10 cellular contexts compared by ENCODE assay signal in genomic region chr12:34396861-34397590, GRCh38.
DNase-seq lines count a peak whose midpoint lies in the region; ATAC-seq and TF ChIP-seq lines count a peak whose summit lies in the region.
"Had no signal": no experiment of that assay in that cellular context is flagged by ENCODE, and none has a peak within 500 bp of the region (broad histone marks: within the 10 kb centered on the region; RNA-seq: fewer than 3 reads in every experiment).

No MANE protein-coding gene starts in this region.

- no peaks in the 10 kb centered on the region for H3K4me1 Mint-ChIP-seq in stimulated activated memory B cell treated with anti-CD40 and anti-IgM and Interleukin-4, amounts not matched to agents 10 μg/mL and 1 μg/mL and 100 μg/mL, for 72 hours
- H3K4me1 Mint-ChIP-seq: neural crest cell had no signal

- no peak overlapping the region for H3K4me3 ChIP-seq in right cardiac atrium (ENCODE audit: low read length)

- no peaks in the 10 kb centered on the region for H3K9me3 ChIP-seq in right cardiac atrium (ENCODE audit: control insufficient read depth, low read length)

- H3K27me3 Mint-ChIP-seq in stimulated activated memory B cell treated with anti-CD40 and anti-IgM and Interleukin-4, amounts not matched to agents 10 μg/mL and 1 μg/mL and 100 μg/mL, for 72 hours = peaks cover 9% of the 10 kb centered on the region

- no peaks in the 10 kb centered on the region for H3K27me3 ChIP-seq in right cardiac atrium (ENCODE audit: control insufficient read depth, insufficient read depth)

- 62% methylated on average over 20 of the region's 20 CpGs for WGBS in right cardiac atrium

- H3K4me3 Mint-ChIP-seq in stimulated activated memory B cell treated with anti-CD40 and anti-IgM and Interleukin-4, amounts not matched to agents 10 μg/mL and 1 μg/mL and 100 μg/mL, for 72 hours = no peak overlapping the region
- H3K4me3 Mint-ChIP-seq: neural crest cell had no signal

- DNase-seq in GM13976 (ENCODE audit: low spot score) = peak; percentile 4
- DNase-seq in activated CD8-positive, alpha-beta memory T cell treated with anti-CD3 and anti-CD28 coated beads, Interleukin-2, amount 50 U/mL, for 4 hours = peak; percentile 11
- peak; percentile 2 to 24 (median 22) for DNase-seq in right cardiac atrium
- peak; percentile 6 for DNase-seq in stimulated activated CD8-positive, alpha-beta memory T cell treated with anti-CD3 and anti-CD28 coated beads, Interleukin-4, amount 100 ng/mL, for 48 hours
- DNase-seq in SIG-M5 (lab: John Stamatoyannopoulos, UW) = no peak
- DNase-seq: NCI-H2029 had no signal

- peaks cover 6% of the 10 kb centered on the region for H3K9me3 Mint-ChIP-seq in stimulated activated memory B cell treated with anti-CD40 and anti-IgM and Interleukin-4, amounts not matched to agents 10 μg/mL and 1 μg/mL and 100 μg/mL, for 72 hours
- H3K9me3 Mint-ChIP-seq: neural crest cell had no signal

- TF ChIP-seq CTCF in GM13976 (IDR thresholded peaks at IDR 0.05; ENCODE audit: borderline replicate concordance, control extremely low read depth, extremely low read depth, insufficient read depth, missing control alignments) = no peak

- no peaks in the 10 kb centered on the region for H3K36me3 Mint-ChIP-seq in stimulated activated memory B cell treated with anti-CD40 and anti-IgM and Interleukin-4, amounts not matched to agents 10 μg/mL and 1 μg/mL and 100 μg/mL, for 72 hours

- ATAC-seq in right cardiac atrium (no peak), GM21786 (IDR thresholded peaks at IDR 0.05; ENCODE audit: unreplicated experiment) (no peak), GM21576 (IDR thresholded peaks at IDR 0.05; ENCODE audit: unreplicated experiment) (no peak)
- no peak for ATAC-seq in stimulated activated memory B cell treated with anti-CD40 and anti-IgM and Interleukin-4, amounts not matched to agents 10 μg/mL and 1 μg/mL and 100 μg/mL, for 72 hours

- no peaks in the 10 kb centered on the region for H3K4me1 ChIP-seq in right cardiac atrium (ENCODE audit: control insufficient read depth, insufficient read depth, low read length)

- intact Hi-C loops in right cardiac atrium (cut with DNase I) = no loop called here

- H3K27ac ChIP-seq in right cardiac atrium (ENCODE audit: low read length) = no peak overlapping the region

- H3K27ac Mint-ChIP-seq in stimulated activated memory B cell treated with anti-CD40 and anti-IgM and Interleukin-4, amounts not matched to agents 10 μg/mL and 1 μg/mL and 100 μg/mL, for 72 hours = no peak overlapping the region

- in situ Hi-C loops in GM13976 (cut with MboI; ENCODE audit: low sequenced_read_pairs, unreplicated experiment) = no loop called here
